ENCODE assay signal across 20 cellular contexts in the genomic region with DNA sequence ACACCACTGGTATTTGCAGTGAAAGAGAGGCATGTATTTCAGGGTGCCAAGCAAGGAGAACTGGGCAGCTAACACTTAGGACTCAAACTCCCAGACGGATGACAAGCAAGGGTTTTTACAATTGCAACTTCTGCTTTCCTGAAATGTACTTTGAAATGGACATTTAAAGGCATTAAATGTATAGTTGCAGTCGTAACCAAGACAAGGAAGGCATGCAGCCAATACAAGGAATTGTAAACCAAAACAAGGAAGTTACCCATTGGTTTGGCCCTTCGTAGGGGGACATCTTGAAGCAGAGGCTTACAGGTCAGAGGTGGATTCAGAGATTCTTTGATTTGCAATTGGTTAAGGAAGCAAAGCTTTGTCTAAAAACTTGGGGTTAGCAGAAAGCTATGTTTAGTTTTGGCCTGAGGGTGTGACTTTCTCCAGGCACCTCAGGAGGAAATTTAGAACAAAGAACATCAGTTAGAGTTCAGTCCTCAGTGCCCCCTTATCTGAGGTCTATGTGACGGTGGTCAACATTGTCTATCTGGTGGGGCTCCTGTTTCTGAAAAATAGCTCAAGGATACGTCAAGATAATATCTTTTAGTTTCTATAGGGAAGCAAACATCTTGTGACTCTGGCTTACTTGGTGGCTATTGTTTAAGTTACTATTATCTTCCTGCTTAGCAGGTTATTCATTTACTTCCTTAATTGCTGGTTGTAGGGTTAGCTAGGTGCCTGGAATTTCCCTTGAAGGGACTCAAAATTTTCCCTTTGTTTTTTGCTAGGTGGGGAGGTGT.
DNase-seq lines count a peak whose midpoint lies in the region; ATAC-seq and TF ChIP-seq lines count a peak whose summit lies in the region.
"Had no signal": no experiment of that assay in that cellular context is flagged by ENCODE, and none has a peak within 500 bp of the region (broad histone marks: within the 10 kb centered on the region; RNA-seq: fewer than 3 reads in every experiment).

No MANE protein-coding gene starts in this region.

- in situ Hi-C loops in mammary epithelial cell (cut with MboI; ENCODE audit: low sequenced_read_pairs in 2 of 2), result no loop called here

- H3K79me2 ChIP-seq in mammary epithelial cell (ENCODE audit: insufficient read depth, low read length) (no peaks in the 10 kb centered on the region), hepatocyte (no peaks in the 10 kb centered on the region)

- no peak for TF ChIP-seq POLR2A in gastroesophageal sphincter (IDR thresholded peaks at IDR 0.05)

- H3K4me1 ChIP-seq in mammary epithelial cell (ENCODE audit: insufficient read depth, low read length), result no peaks in the 10 kb centered on the region
- H3K4me1 ChIP-seq in iPS-15b (ENCODE audit: control insufficient read depth, insufficient read depth, low read length), result peaks cover 46% of the 10 kb centered on the region
- H3K4me1 ChIP-seq in upper lobe of right lung, result no peaks in the 10 kb centered on the region
- H3K4me1 ChIP-seq in hepatocyte (ENCODE audit: insufficient read depth), result peaks cover 6% of the 10 kb centered on the region
- no peaks in the 10 kb centered on the region for H3K4me1 ChIP-seq in gastroesophageal sphincter
- H3K4me1 ChIP-seq: colonic mucosa, Peyer's patch, uterus had no signal

- no peak for TF ChIP-seq CTCF in mammary epithelial cell (conservative IDR thresholded peaks at IDR 0.05 in 1 of 2, IDR thresholded peaks at IDR 0.05 in 1 of 2; ENCODE audit: extremely low read depth in 1 of 2, insufficient read depth in 1 of 2, low read depth in 1 of 2, low read length in 2 of 2)
- no peak for TF ChIP-seq CTCF in MCF 10A (IDR thresholded peaks at IDR 0.05; ENCODE audit: unreplicated experiment)
- TF ChIP-seq CTCF in upper lobe of right lung (IDR thresholded peaks at IDR 0.05), result no peak
- TF ChIP-seq CTCF in hepatocyte (IDR thresholded peaks at IDR 0.05; ENCODE audit: poor library complexity), result no peak
- no peak for TF ChIP-seq CTCF in gastroesophageal sphincter (IDR thresholded peaks at IDR 0.05)

- H3K4me3 Mint-ChIP-seq in MCF 10A (ENCODE audit: unreplicated experiment), result no peak overlapping the region
- H3K4me3 Mint-ChIP-seq: T-cell had no signal

- H3K36me3 ChIP-seq in mammary epithelial cell (ENCODE audit: insufficient read depth, low read length), result no peaks in the 10 kb centered on the region
- H3K36me3 ChIP-seq in iPS-15b (ENCODE audit: control insufficient read depth, insufficient read depth, low read length), result no peaks in the 10 kb centered on the region
- H3K36me3 ChIP-seq in upper lobe of right lung, result no peaks in the 10 kb centered on the region
- H3K36me3 ChIP-seq in hepatocyte (replicated peaks; ENCODE audit: insufficient read depth, low read depth), result no peaks in the 10 kb centered on the region
- no peaks in the 10 kb centered on the region for H3K36me3 ChIP-seq in gastroesophageal sphincter
- H3K36me3 ChIP-seq: colonic mucosa, Peyer's patch, uterus had no signal

- BruUV-seq in mammary epithelial cell (replicated peaks; lab: Mats Ljungman, UMichigan) (no TSS peak), MCF 10A (replicated peaks; lab: Mats Ljungman, UMichigan) (no TSS peak)

- H3K9ac ChIP-seq in mammary epithelial cell (ENCODE audit: insufficient read depth, low read length) (no peak overlapping the region), iPS-15b (ENCODE audit: low read depth, low read length) (peak overlapping the region; percentile 26)

- H3K4me1 Mint-ChIP-seq in MCF 10A (ENCODE audit: insufficient read depth, unreplicated experiment), result no peaks in the 10 kb centered on the region

- H3K9me2 ChIP-seq in hepatocyte (replicated peaks; ENCODE audit: insufficient read depth), result no peaks in the 10 kb centered on the region

- TF ChIP-seq EP300 in gastroesophageal sphincter (IDR thresholded peaks at IDR 0.05), result no peak

- ATAC-seq in upper lobe of right lung, result peak; percentile 56
- ATAC-seq in gastroesophageal sphincter, result no peak
- ATAC-seq: stimulated activated naive CD8-positive, alpha-beta T cell treated with anti-CD3 and anti-CD28 coated beads, Interleukin-15, Interleukin-2, amounts not matched to agents 100 U/mL and 50 U/mL, for 24 hours; T-cell had no signal

- H3K9me3 Mint-ChIP-seq in MCF 10A (ENCODE audit: unreplicated experiment), result no peaks in the 10 kb centered on the region
- H3K9me3 Mint-ChIP-seq: T-cell had no signal

- no peaks in the 10 kb centered on the region for H4K20me1 ChIP-seq in mammary epithelial cell (ENCODE audit: insufficient read depth, low read length)
- H4K20me1 ChIP-seq in hepatocyte (ENCODE audit: insufficient read depth, poor library complexity, severe bottlenecking), result no peaks in the 10 kb centered on the region

- H3K27ac ChIP-seq in mammary epithelial cell (ENCODE audit: insufficient read depth, low read depth, low read length) (no peak overlapping the region), upper lobe of right lung (no peak overlapping the region), hepatocyte (no peak overlapping the region), gastroesophageal sphincter (no peak overlapping the region)
- H3K27ac ChIP-seq: colonic mucosa, Peyer's patch, uterus had no signal

- no peaks in the 10 kb centered on the region for H3K9me3 ChIP-seq in mammary epithelial cell (replicated peaks; ENCODE audit: insufficient read depth, low read length)
- H3K9me3 ChIP-seq in iPS-15b (ENCODE audit: control insufficient read depth, insufficient read depth, low read length), result no peaks in the 10 kb centered on the region
- no peaks in the 10 kb centered on the region for H3K9me3 ChIP-seq in upper lobe of right lung
- H3K9me3 ChIP-seq in hepatocyte (ENCODE audit: low read depth), result no peaks in the 10 kb centered on the region
- no peaks in the 10 kb centered on the region for H3K9me3 ChIP-seq in gastroesophageal sphincter
- H3K9me3 ChIP-seq: colonic mucosa, Peyer's patch, uterus had no signal

- POLR2A ChIA-PET in MCF 10A (lab: Yijun Ruan, JAX), result no interaction called here

- no peak overlapping the region for H3K27ac Mint-ChIP-seq in MCF 10A (ENCODE audit: low read depth, unreplicated experiment)
- H3K27ac Mint-ChIP-seq: T-cell had no signal

- CTCF ChIA-PET in mammary epithelial cell (lab: Charles Lee; ENCODE audit: low non-redundant PET) (no interaction called here), MCF 10A (lab: Yijun Ruan, JAX) (no interaction called here)

- H3K4me2 ChIP-seq in mammary epithelial cell (ENCODE audit: insufficient read depth, low read depth, low read length) (no peak overlapping the region), hepatocyte (no peak overlapping the region)
- H3K4me2 ChIP-seq: smooth muscle cell had no signal

- H3K27me3 Mint-ChIP-seq in MCF 10A (ENCODE audit: insufficient read depth, unreplicated experiment), result no peaks in the 10 kb centered on the region

- dilution Hi-C loops in mammary epithelial cell (cut with HindIII; ENCODE audit: low sequenced_read_pairs), result no loop called here

- intact Hi-C loops in mammary epithelial cell (cut with micrococcal nuclease) (no loop called here), MCF 10A (cut with micrococcal nuclease) (no loop called here), upper lobe of right lung (cut with DNase I) (no loop called here)

- peaks cover 7% of the 10 kb centered on the region for H3K36me3 Mint-ChIP-seq in MCF 10A (ENCODE audit: insufficient read depth, unreplicated experiment)
- H3K36me3 Mint-ChIP-seq: T-cell had no signal

- H3K27me3 ChIP-seq in mammary epithelial cell (ENCODE audit: insufficient read depth, low read length) (no peaks in the 10 kb centered on the region), iPS-15b (ENCODE audit: control insufficient read depth, insufficient read depth, low read length) (no peaks in the 10 kb centered on the region), upper lobe of right lung (no peaks in the 10 kb centered on the region), hepatocyte (peaks cover 21% of the 10 kb centered on the region), gastroesophageal sphincter (no peaks in the 10 kb centered on the region)
- H3K27me3 ChIP-seq: colonic mucosa, Peyer's patch, uterus had no signal

- 94% methylated on average over 4 of the region's 5 CpGs for WGBS in mammary epithelial cell (ENCODE audit: low coverage, missing lambda C conversion rate)
- 69% methylated on average over 5 of the region's 5 CpGs for WGBS in hepatocyte (ENCODE audit: low lambda C conversion rate, missing lambda C conversion rate)
- WGBS in gastroesophageal sphincter (ENCODE audit: low coverage in 1 of 2), 2 donors, result 80 to 85% methylated on average over 3 to 4 of the region's 5 CpGs

- H2AFZ ChIP-seq in mammary epithelial cell (ENCODE audit: low read depth, low read length) (peak overlapping the region; percentile 18), hepatocyte (no peak overlapping the region)

- no peak for DNase-seq in mammary epithelial cell
- no peak for DNase-seq in MCF 10A (ENCODE audit: unreplicated experiment)
- peak; percentile 23 for DNase-seq in NOMO-1 treated with dmso at 0.1 percent for 144 hours (lab: John Stamatoyannopoulos, UW; ENCODE audit: unreplicated experiment)
- no peak for DNase-seq in upper lobe of right lung
- no peak for DNase-seq in stimulated activated CD4-positive, alpha-beta T cell treated with anti-CD3 and anti-CD28 coated beads, Interleukin-4, amount 100 ng/mL, for 24 hours
- DNase-seq in hepatocyte (ENCODE audit: low spot score), result no peak
- DNase-seq: ACHN; activated gamma-delta T cell treated with Interleukin-2 at 50 U/mL for 16 hours; colonic mucosa; GF-D8; head of caudate nucleus; Karpas-422; NCI-H510A; Peyer's patch; stimulated activated naive CD8-positive, alpha-beta T cell treated with anti-CD3 and anti-CD28 coated beads, Interleukin-15, Interleukin-2, amounts not matched to agents 100 U/mL and 50 U/mL, for 24 hours; T-cell; uterus had no signal

- H3K4me3 ChIP-seq in mammary epithelial cell (replicated peaks in 1 of 3; ENCODE audit: insufficient read depth in 1 of 3, low read depth in 2 of 3, low read length in 3 of 3) (no peak overlapping the region), iPS-15b (ENCODE audit: low read depth, low read length) (no peak overlapping the region), upper lobe of right lung (no peak overlapping the region), hepatocyte (no peak overlapping the region), gastroesophageal sphincter (no peak overlapping the region)
- H3K4me3 ChIP-seq: colonic mucosa, Peyer's patch, smooth muscle cell, uterus had no signal
